In genomic region chr12:53972152-53972702, GRCh38 we compare ENCODE assay signal across 18 cellular contexts. TPM values are rescaled to one million over a fixed set of nuclear protein-coding genes. Genes with fewer than 3 reads are reported as not detected.
DNase-seq lines count a peak whose midpoint lies in the region; FAIRE-seq and TF ChIP-seq lines count a peak whose summit lies in the region.
"Had no signal": no experiment of that assay in that cellular context is flagged by ENCODE, and none has a peak within 500 bp of the region (broad histone marks: within the 10 kb centered on the region; RNA-seq: fewer than 3 reads in every experiment).

No MANE protein-coding gene starts in this region.

- H3K36me3 Mint-ChIP-seq in MCF 10A (ENCODE audit: insufficient read depth, unreplicated experiment) (no peaks in the 10 kb centered on the region), type B pancreatic cell (no peaks in the 10 kb centered on the region)

- H3K27me3 Mint-ChIP-seq in MCF 10A (ENCODE audit: insufficient read depth, unreplicated experiment) (no peaks in the 10 kb centered on the region), type B pancreatic cell (peaks cover 96% of the 10 kb centered on the region)

- POLR2A ChIA-PET in MCF 10A (lab: Yijun Ruan, JAX), result interaction anchor here (0.9 to 5.1 kb wide), 8 partner anchors 10 to 102 kb away, joined by 3 to 59 read pairs (median 3); partner anchors contain the start of genes HOXC13 and HOXC9

- H3K36me3 ChIP-seq in breast epithelium, result no peaks in the 10 kb centered on the region
- H3K36me3 ChIP-seq in SJSA1, result peaks cover 41% of the 10 kb centered on the region
- H3K36me3 ChIP-seq in iPS-15b (ENCODE audit: control insufficient read depth, insufficient read depth, low read length), result no peaks in the 10 kb centered on the region
- H3K36me3 ChIP-seq: colonic mucosa, heart right ventricle, thoracic aorta had no signal

- peak overlapping the region in 1 of 3 donors; percentile 46 for H3K4me3 ChIP-seq in breast epithelium
- H3K4me3 ChIP-seq in SJSA1, result peak overlapping the region; percentile 50
- peak overlapping the region; percentile 24 for H3K4me3 ChIP-seq in iPS-15b (ENCODE audit: low read depth, low read length)
- H3K4me3 ChIP-seq: colonic mucosa, heart right ventricle, thoracic aorta had no signal

- intact Hi-C loops in MCF 10A (cut with micrococcal nuclease), result loop anchor here (2.0 kb wide), 1 partner anchor 33 kb away; the partner anchor contains the start of gene HOXC13
- intact Hi-C loops in breast epithelium (cut with DNase I; ENCODE audit: low total_unique reads), result no loop called here

- BruUV-seq in MCF 10A (replicated peaks; lab: Mats Ljungman, UMichigan), result no TSS peak

- H3K4me1 ChIP-seq in breast epithelium (peaks cover 0 to 8% of the 10 kb centered on the region in 2 donors), SJSA1 (replicated peaks) (peaks cover 68% of the 10 kb centered on the region), iPS-15b (ENCODE audit: control insufficient read depth, insufficient read depth, low read length) (no peaks in the 10 kb centered on the region)
- H3K4me1 ChIP-seq: colonic mucosa had no signal

- TF ChIP-seq CTCF in MCF 10A (IDR thresholded peaks at IDR 0.05; ENCODE audit: unreplicated experiment), result no peak
- TF ChIP-seq CTCF in breast epithelium (IDR thresholded peaks at IDR 0.05), result no peak
- TF ChIP-seq CTCF in type B pancreatic cell (conservative IDR thresholded peaks at IDR 0.05), result no peak
- TF ChIP-seq CTCF in D721Med (IDR thresholded peaks at IDR 0.05; ENCODE audit: insufficient read depth, missing control alignments), result no peak

- H3K27me3 ChIP-seq in breast epithelium (peaks cover 11 to 100% of the 10 kb centered on the region in 2 donors), SJSA1 (replicated peaks) (no peaks in the 10 kb centered on the region), iPS-15b (ENCODE audit: control insufficient read depth, insufficient read depth, low read length) (peaks cover 100% of the 10 kb centered on the region)

- H3K27ac Mint-ChIP-seq in MCF 10A (ENCODE audit: low read depth, unreplicated experiment) (peak overlapping the region; percentile 83), type B pancreatic cell (no peak overlapping the region)
- H3K27ac Mint-ChIP-seq: activated CD8-positive, alpha-beta T cell treated with anti-CD3 and anti-CD28 coated beads for 36 hours; activated T-helper 2 cell treated with anti-CD3 and anti-CD28 coated beads, Interferon-gamma antibody, Interleukin-2, Interleukin-4, amounts not matched to agents 10 μg/mL and 5 μg/mL and 100 μg/mL, durations not matched to agents 14 hours and 24 hours and 36 hours had no signal

- H3K4me1 Mint-ChIP-seq in MCF 10A (ENCODE audit: insufficient read depth, unreplicated experiment) (peaks cover 19% of the 10 kb centered on the region), type B pancreatic cell (ENCODE audit: unreplicated experiment) (peaks cover 3% of the 10 kb centered on the region)

- H3K4me3 Mint-ChIP-seq in MCF 10A (ENCODE audit: unreplicated experiment) (peak overlapping the region; percentile 88), type B pancreatic cell (peak overlapping the region; percentile 27)
- H3K4me3 Mint-ChIP-seq: activated CD8-positive, alpha-beta T cell treated with anti-CD3 and anti-CD28 coated beads for 36 hours had no signal

- DNase-seq in MCF 10A (ENCODE audit: unreplicated experiment), result peak; percentile 83
- DNase-seq in breast epithelium (ENCODE audit: low spot score in 2 of 2), result no peak
- peak in 1 of 2 experiments; percentile 82 for DNase-seq in SJSA1 (ENCODE audit: low read depth in 1 of 2, low spot score in 2 of 2)
- DNase-seq in type B pancreatic cell (ENCODE audit: extremely low spot score, unreplicated experiment), result no peak
- DNase-seq in D721Med (ENCODE audit: insufficient read length, low spot score), result no peak
- DNase-seq in stimulated activated CD4-positive, alpha-beta T cell treated with anti-CD3 and anti-CD28 coated beads, Interleukin-4, amount 100 ng/mL, for 1 hour, result no peak
- no peak for DNase-seq in NCI-H1105 treated with DMSO at 0.1 percent for 48 hours (lab: John Stamatoyannopoulos, UW)
- DNase-seq: activated CD8-positive, alpha-beta T cell treated with anti-CD3 and anti-CD28 coated beads for 36 hours; aorta; colonic mucosa; COR-L47; heart right ventricle; left cardiac atrium had no signal

- FAIRE-seq in D721Med (lab: Jason Lieb, UNC), result no peak

- H3K9me3 ChIP-seq in breast epithelium, result no peaks in the 10 kb centered on the region
- no peaks in the 10 kb centered on the region for H3K9me3 ChIP-seq in SJSA1 (replicated peaks)
- H3K9me3 ChIP-seq in iPS-15b (ENCODE audit: control insufficient read depth, insufficient read depth, low read length), result no peaks in the 10 kb centered on the region
- H3K9me3 ChIP-seq: colonic mucosa, heart right ventricle, thoracic aorta had no signal

- H3K9me3 Mint-ChIP-seq in MCF 10A (ENCODE audit: unreplicated experiment) (no peaks in the 10 kb centered on the region), type B pancreatic cell (no peaks in the 10 kb centered on the region)
- H3K9me3 Mint-ChIP-seq: activated T-helper 2 cell treated with anti-CD3 and anti-CD28 coated beads, Interferon-gamma antibody, Interleukin-2, Interleukin-4, amounts not matched to agents 10 μg/mL and 5 μg/mL and 100 μg/mL, durations not matched to agents 14 hours and 24 hours and 36 hours had no signal

- CTCF ChIA-PET in MCF 10A (lab: Yijun Ruan, JAX), result interaction anchor here (0.6 to 2.1 kb wide), 7 partner anchors 9 to 500 kb away, joined by 3 to 6 read pairs (median 4); no protein-coding TSS in a partner anchor

- no peak overlapping the region for H3K27ac ChIP-seq in breast epithelium
- H3K27ac ChIP-seq in SJSA1, result peak overlapping the region; percentile 88
- H3K27ac ChIP-seq: colonic mucosa, epithelial cell of prostate, heart right ventricle, thoracic aorta had no signal

- TF ChIP-seq POLR2A in breast epithelium (IDR thresholded peaks at IDR 0.05), result no peak

- H3K9ac ChIP-seq in iPS-15b (ENCODE audit: low read depth, low read length), result no peak overlapping the region

RNA-seq across cellular contexts. Expression of gene HOXC11, which starts 0.7 kb away (rescaled TPM):
- total RNA-seq in MCF 10A (2022), result 1.2 and 1.6 TPM in 2 replicates
- total RNA-seq in breast epithelium, result under 1 TPM in 1 of 3 donors, not detected in 2; 0.29 TPM
- total RNA-seq in SJSA1 (2014; rRNA removed; shearing (Covaris generic)), result 4.3 and 4.6 TPM in 2 replicates
- total RNA-seq in type B pancreatic cell (ENCODE audit: low replicate concordance), result 0.12 TPM in 1 of 2 replicates, not detected in the other
- total RNA-seq: activated CD8-positive, alpha-beta T cell treated with anti-CD3 and anti-CD28 coated beads for 36 hours; activated T-helper 2 cell treated with anti-CD3 and anti-CD28 coated beads, Interferon-gamma antibody, Interleukin-2, Interleukin-4, amounts not matched to agents 10 μg/mL and 5 μg/mL and 100 μg/mL, durations not matched to agents 14 hours and 24 hours and 36 hours; colonic mucosa; heart right ventricle; left cardiac atrium; pulmonary artery endothelial cell; thoracic aorta had no signal

RNA-seq across cellular contexts. Expression of gene HOTAIR, which starts 2.5 kb away (rescaled TPM):
- total RNA-seq in MCF 10A (2022), result 1.5 and 2.0 TPM in 2 replicates
- 1 to 10 TPM in 1 of 3 donors, under 1 TPM in 1, not detected in 1; 0.73 to 1.3 TPM for total RNA-seq in breast epithelium
- total RNA-seq in SJSA1 (2014; rRNA removed; shearing (Covaris generic)), result 11.1 and 13.5 TPM in 2 replicates
- total RNA-seq in type B pancreatic cell (ENCODE audit: low replicate concordance), result not detected in 2 replicates
- total RNA-seq: activated CD8-positive, alpha-beta T cell treated with anti-CD3 and anti-CD28 coated beads for 36 hours; activated T-helper 2 cell treated with anti-CD3 and anti-CD28 coated beads, Interferon-gamma antibody, Interleukin-2, Interleukin-4, amounts not matched to agents 10 μg/mL and 5 μg/mL and 100 μg/mL, durations not matched to agents 14 hours and 24 hours and 36 hours; colonic mucosa; heart right ventricle; left cardiac atrium; pulmonary artery endothelial cell; thoracic aorta had no signal

RNA-seq across cellular contexts. Expression of gene HOXC10, which starts 12.7 kb away (rescaled TPM):
- not detected in 2 replicates for total RNA-seq in MCF 10A (2022)
- 10 to 100 TPM in 1 of 3 donors, 1 to 10 TPM in 2; 2.0 to 10.9 (median 4.3) TPM for total RNA-seq in breast epithelium
- 3.2 and 7.5 TPM in 2 replicates for total RNA-seq in SJSA1 (2014; rRNA removed; shearing (Covaris generic))
- total RNA-seq in type B pancreatic cell (ENCODE audit: low replicate concordance), result not detected in 2 replicates
- total RNA-seq: activated CD8-positive, alpha-beta T cell treated with anti-CD3 and anti-CD28 coated beads for 36 hours; activated T-helper 2 cell treated with anti-CD3 and anti-CD28 coated beads, Interferon-gamma antibody, Interleukin-2, Interleukin-4, amounts not matched to agents 10 μg/mL and 5 μg/mL and 100 μg/mL, durations not matched to agents 14 hours and 24 hours and 36 hours; colonic mucosa; heart right ventricle; left cardiac atrium; pulmonary artery endothelial cell; thoracic aorta had no signal

RNA-seq across cellular contexts. Expression of gene HOXC12, which starts 17.5 kb away (rescaled TPM):
- not detected in 2 replicates for total RNA-seq in MCF 10A (2022)
- under 1 TPM in 1 of 3 donors, not detected in 2; 0.15 TPM for total RNA-seq in breast epithelium
- total RNA-seq in SJSA1 (2014; rRNA removed; shearing (Covaris generic)), result 8.6 and 11.0 TPM in 2 replicates
- not detected in 2 replicates for total RNA-seq in type B pancreatic cell (ENCODE audit: low replicate concordance)
- total RNA-seq: activated CD8-positive, alpha-beta T cell treated with anti-CD3 and anti-CD28 coated beads for 36 hours; activated T-helper 2 cell treated with anti-CD3 and anti-CD28 coated beads, Interferon-gamma antibody, Interleukin-2, Interleukin-4, amounts not matched to agents 10 μg/mL and 5 μg/mL and 100 μg/mL, durations not matched to agents 14 hours and 24 hours and 36 hours; colonic mucosa; heart right ventricle; left cardiac atrium; pulmonary artery endothelial cell; thoracic aorta had no signal

RNA-seq across cellular contexts. Expression of gene HOXC9, which starts 27.7 kb away (rescaled TPM):
- total RNA-seq in MCF 10A (2022), result 5.2 and 6.0 TPM in 2 replicates
- 10 to 100 TPM in 1 of 3 donors, 1 to 10 TPM in 2; 3.8 to 16.8 (median 4.6) TPM for total RNA-seq in breast epithelium
- total RNA-seq in SJSA1 (2014; rRNA removed; shearing (Covaris generic)), result 9.6 and 14.2 TPM in 2 replicates
- 0.27 and 0.36 TPM in 2 replicates for total RNA-seq in type B pancreatic cell (ENCODE audit: low replicate concordance)
- total RNA-seq: activated CD8-positive, alpha-beta T cell treated with anti-CD3 and anti-CD28 coated beads for 36 hours; activated T-helper 2 cell treated with anti-CD3 and anti-CD28 coated beads, Interferon-gamma antibody, Interleukin-2, Interleukin-4, amounts not matched to agents 10 μg/mL and 5 μg/mL and 100 μg/mL, durations not matched to agents 14 hours and 24 hours and 36 hours; colonic mucosa; heart right ventricle; left cardiac atrium; pulmonary artery endothelial cell; thoracic aorta had no signal
